ENCODE assay signal across 15 cellular contexts in genomic region chr4:38600575-38600974, GRCh38.
DNase-seq lines count a peak whose midpoint lies in the region; ATAC-seq and TF ChIP-seq lines count a peak whose summit lies in the region.
"Had no signal": no experiment of that assay in that cellular context is flagged by ENCODE, and none has a peak within 500 bp of the region (broad histone marks: within the 10 kb centered on the region; RNA-seq: fewer than 3 reads in every experiment).

No MANE protein-coding gene starts in this region.

- H3K9me2 ChIP-seq in PC-3 (replicated peaks; ENCODE audit: low read length): no peaks in the 10 kb centered on the region

- H3K36me3 ChIP-seq in PC-3 (ENCODE audit: low read depth, low read length): no peaks in the 10 kb centered on the region
- no peaks in the 10 kb centered on the region for H3K36me3 ChIP-seq in uterus

- POLR2A ChIA-PET in PC-3 (lab: Charles Lee; ENCODE audit: unreplicated experiment): no interaction called here

- intact Hi-C loops in PC-3 (cut with micrococcal nuclease): no loop called here
- intact Hi-C loops in left colon (cut with DNase I, micrococcal nuclease): no loop called here
- intact Hi-C loops in uterus (cut with DNase I; ENCODE audit: low total_unique reads): no loop called here

- TF ChIP-seq CTCF in PC-3 (conservative IDR thresholded peaks at IDR 0.05; ENCODE audit: low read depth, low read length): no peak
- TF ChIP-seq CTCF in uterus (IDR thresholded peaks at IDR 0.05): no peak

- H3K4me1 ChIP-seq in PC-3 (ENCODE audit: insufficient read depth, low read length): peaks cover 18% of the 10 kb centered on the region
- no peaks in the 10 kb centered on the region for H3K4me1 ChIP-seq in uterus

- no peak for TF ChIP-seq POLR2A in uterus (IDR thresholded peaks at IDR 0.05)

- no TSS peak for BruUV-seq in PC-3 (replicated peaks; lab: Mats Ljungman, UMichigan)

- CTCF ChIA-PET in PC-3 (lab: Charles Lee): no interaction called here

- no peaks in the 10 kb centered on the region for H3K27me3 ChIP-seq in PC-3 (ENCODE audit: low read length)
- H3K27me3 ChIP-seq in uterus: no peaks in the 10 kb centered on the region

- DNase-seq in SKM-1 treated with dmso at 0.1 percent for 144 hours (lab: John Stamatoyannopoulos, UW; ENCODE audit: unreplicated experiment): peak; percentile 15
- DNase-seq in SKM-1 (lab: John Stamatoyannopoulos, UW; ENCODE audit: unreplicated experiment): no peak
- DNase-seq in PC-3: no peak
- no peak for DNase-seq in left colon
- DNase-seq in uterus: no peak
- no peak for DNase-seq in activated CD4-positive, alpha-beta T cell treated with anti-CD3 and anti-CD28 coated beads for 4 hours
- no peak for DNase-seq in NCI-H1417 treated with DMSO at 0.1 percent for 48 hours (lab: John Stamatoyannopoulos, UW)
- DNase-seq: activated CD4-positive, CD25-positive, alpha-beta regulatory T cell treated with anti-CD3 and anti-CD28 coated beads, Interleukin-2, amount 50 U/mL, for 72 hours; activated CD8-positive, alpha-beta memory T cell treated with anti-CD3 and anti-CD28 coated beads, Interleukin-2, amount 10 ng/mL, durations not matched to agents 7 days and 5 days; activated effector memory CD4-positive, alpha-beta T cell treated with anti-CD3 and anti-CD28 coated beads, Interleukin-2, amount 50 U/mL, for 16 hours; amygdala; H9; NCI-H82; stimulated activated CD4-positive, alpha-beta T cell treated with anti-CD3 and anti-CD28 coated beads, Interleukin-12 subunit alpha, Interleukin-12 subunit beta, amount 100 ng/mL, for 4 hours had no signal

- H3F3A ChIP-seq in PC-3 (ENCODE audit: low read length, unreplicated experiment): no peaks in the 10 kb centered on the region

- peak overlapping the region; percentile 18; the same call in 1 of the 2 replicates for H3K4me3 ChIP-seq in PC-3 (ENCODE audit: low read length)
- H3K4me3 ChIP-seq in uterus: no peak overlapping the region

- H2AFZ ChIP-seq in PC-3 (ENCODE audit: low read length): no peak overlapping the region

- ATAC-seq in PC-3 (0 out of 2 replicates have a peak, but pooled peaks have one; percentile 31), left colon (peak; percentile 91), GM21381 (IDR thresholded peaks at IDR 0.05; ENCODE audit: unreplicated experiment) (no peak)
- ATAC-seq: activated CD8-positive, alpha-beta memory T cell treated with anti-CD3 and anti-CD28 coated beads, Interleukin-2, amount 10 ng/mL, durations not matched to agents 7 days and 5 days had no signal

- no peak overlapping the region for H3K9ac ChIP-seq in PC-3 (ENCODE audit: low read length)

- peak overlapping the region; percentile 50 for H3K4me2 ChIP-seq in PC-3 (ENCODE audit: low read length)

- H3K9me3 ChIP-seq in PC-3 (ENCODE audit: low read length): no peaks in the 10 kb centered on the region
- no peaks in the 10 kb centered on the region for H3K9me3 ChIP-seq in uterus

- H3K27ac ChIP-seq in PC-3 (ENCODE audit: low read length): peak overlapping the region; percentile 53
- no peak overlapping the region for H3K27ac ChIP-seq in uterus

- no peaks in the 10 kb centered on the region for H3K79me2 ChIP-seq in PC-3 (ENCODE audit: low read length)

- H4K20me1 ChIP-seq in PC-3 (ENCODE audit: low read length): no peaks in the 10 kb centered on the region
